Comparison of ENCODE assay signal across 9 cellular contexts in genomic region chr1:9078035-9078948, GRCh38. TPM values are rescaled to one million over a fixed set of nuclear protein-coding genes. Genes with fewer than 3 reads are reported as not detected.
DNase-seq lines count a peak whose midpoint lies in the region; ATAC-seq, FAIRE-seq and TF ChIP-seq lines count a peak whose summit lies in the region.
"Had no signal": no experiment of that assay in that cellular context is flagged by ENCODE, and none has a peak within 500 bp of the region (broad histone marks: within the 10 kb centered on the region; RNA-seq: fewer than 3 reads in every experiment).

No MANE protein-coding gene starts in this region.

- TF ChIP-seq POLR2A in A549 (IDR thresholded peaks at IDR 0.05; ENCODE audit: low read length): no peak
- TF ChIP-seq POLR2A in endothelial cell of umbilical vein (IDR thresholded peaks at IDR 0.05; ENCODE audit: low read depth, low read length): no peak

- H3K79me2 ChIP-seq in endothelial cell of umbilical vein (ENCODE audit: control insufficient read depth, insufficient read depth, low read length): no peaks in the 10 kb centered on the region

- TF ChIP-seq RAD21 in A549 (conservative IDR thresholded peaks at IDR 0.05 in 1 of 2, IDR thresholded peaks at IDR 0.05 in 1 of 2): no peak

- FAIRE-seq in A549 (lab: Jason Lieb, UNC): no peak
- FAIRE-seq in endothelial cell of umbilical vein (lab: Jason Lieb, UNC): no peak

- no peaks in the 10 kb centered on the region for H3K9me1 ChIP-seq in endothelial cell of umbilical vein (replicated peaks; ENCODE audit: control insufficient read depth, extremely low read depth, insufficient read depth, low read length)

- no peaks in the 10 kb centered on the region for H4K20me1 ChIP-seq in endothelial cell of umbilical vein (replicated peaks; ENCODE audit: control insufficient read depth, extremely low read depth, insufficient read depth, low read length)

- H3K27ac ChIP-seq in A549 (peak overlapping the region; percentile 10 to 29; a peak in 1 of 6 replicates), endothelial cell of umbilical vein (ENCODE audit: insufficient read depth, low read depth, low read length) (no peak overlapping the region), right atrium auricular region (no peak overlapping the region)

- H3K9ac ChIP-seq in endothelial cell of umbilical vein (replicated peaks; ENCODE audit: extremely low read depth, insufficient read depth, low read length): no peak overlapping the region

- peaks cover 19% of the 10 kb centered on the region for H3K4me1 ChIP-seq in A549
- H3K4me1 ChIP-seq in endothelial cell of umbilical vein (ENCODE audit: control insufficient read depth, extremely low read depth, insufficient read depth, low read length): no peaks in the 10 kb centered on the region
- no peaks in the 10 kb centered on the region for H3K4me1 ChIP-seq in right atrium auricular region

- peaks cover 0 to 6% of the 10 kb centered on the region in 2 experiments for H3K27me3 ChIP-seq in endothelial cell of umbilical vein (ENCODE audit: control insufficient read depth in 2 of 2, insufficient read depth in 2 of 2, low read length in 2 of 2)
- no peaks in the 10 kb centered on the region for H3K27me3 ChIP-seq in right atrium auricular region

- dilution Hi-C loops in endothelial cell of umbilical vein (cut with MboI; ENCODE audit: extremely low pct_ligation_motif_present, low sequenced_read_pairs): no loop called here

- DNase-seq in A549 (ENCODE audit: low read depth in 1 of 2, low spot score in 1 of 2) (peak in 1 of 2 experiments; percentile 34), NAMALWA (ENCODE audit: low spot score) (peak; percentile 48), endothelial cell of umbilical vein (ENCODE audit: low read depth, low spot score) (no peak), right atrium auricular region (ENCODE audit: low spot score) (no peak), inferior parietal cortex (ENCODE audit: extremely low spot score) (no peak), activated gamma-delta T cell (lab: John Stamatoyannopoulos, UW) (no peak)

- TF ChIP-seq CTCF in A549 (IDR thresholded peaks at IDR 0.05) (no peak), endothelial cell of umbilical vein (IDR thresholded peaks at IDR 0.05; ENCODE audit: extremely low read depth in 1 of 2, insufficient read depth in 1 of 2, low read depth in 1 of 2, low read length in 2 of 2) (no peak), right atrium auricular region (IDR thresholded peaks at IDR 0.05) (no peak)

- H3K4me3 ChIP-seq in A549: no peak overlapping the region
- H3K4me3 ChIP-seq in endothelial cell of umbilical vein (replicated peaks in 1 of 3; ENCODE audit: insufficient read depth in 1 of 3, low read depth in 1 of 3, low read length in 3 of 3): no peak overlapping the region
- H3K4me3 ChIP-seq in right atrium auricular region: no peak overlapping the region

- peak overlapping the region; percentile 14; the same call in 1 of the 3 replicates for H3K4me2 ChIP-seq in A549
- H3K4me2 ChIP-seq in endothelial cell of umbilical vein (ENCODE audit: insufficient read depth, low read length): no peak overlapping the region

- no peaks in the 10 kb centered on the region for H3K9me3 ChIP-seq in A549
- no peaks in the 10 kb centered on the region for H3K9me3 ChIP-seq in endothelial cell of umbilical vein (replicated peaks; ENCODE audit: control insufficient read depth, insufficient read depth, low read length)
- H3K9me3 ChIP-seq in right atrium auricular region: no peaks in the 10 kb centered on the region

- TF ChIP-seq EP300 in A549 (IDR thresholded peaks at IDR 0.05): no peak

- POLR2A ChIA-PET in A549 (lab: Yijun Ruan, JAX) (no interaction called here), endothelial cell of umbilical vein (lab: Charles Lee) (no interaction called here)

- CTCF ChIA-PET in A549 (lab: Yijun Ruan, JAX) (no interaction called here), endothelial cell of umbilical vein (lab: Charles Lee) (interaction anchor here (1.0 to 1.9 kb wide), 2 partner anchors 24 to 33 kb away, joined by 5 read pairs; no protein-coding TSS in a partner anchor)

- no peak overlapping the region for H2AFZ ChIP-seq in endothelial cell of umbilical vein (ENCODE audit: low read depth, low read length)

- intact Hi-C loops in endothelial cell of umbilical vein (cut with micrococcal nuclease): no loop called here

- 65% methylated on average over 11 of the region's 11 CpGs for WGBS in A549 (ENCODE audit: missing lambda C conversion rate)

- BruUV-seq in endothelial cell of umbilical vein (replicated peaks; lab: Mats Ljungman, UMichigan): no TSS peak

- peak; percentile 13 to 47; a peak in 2 of 6 replicates for ATAC-seq in A549
- ATAC-seq in GM21447 (IDR thresholded peaks at IDR 0.05; ENCODE audit: unreplicated experiment): peak; percentile 33
- no peak for ATAC-seq in GM21528 (IDR thresholded peaks at IDR 0.05; ENCODE audit: low FRiP score, unreplicated experiment)

- H3K36me3 ChIP-seq in endothelial cell of umbilical vein (ENCODE audit: control insufficient read depth in 2 of 2, extremely low read depth in 1 of 2, insufficient read depth in 2 of 2, low read length in 2 of 2) (no peaks in the 10 kb centered on the region), right atrium auricular region (no peaks in the 10 kb centered on the region)

TF ChIP-seq in A549, 52 proteins besides CTCF, POLR2A, EP300 and RAD21 (continues in another document):
- TF ChIP-seq PBX3 (IDR thresholded peaks at IDR 0.05): no peak

TF ChIP-seq in endothelial cell of umbilical vein, 7 proteins besides CTCF, POLR2A, EP300 and RAD21:
- TF ChIP-seq EZH2 (IDR thresholded peaks at IDR 0.05; ENCODE audit: borderline replicate concordance, low read depth, low read length, severe bottlenecking) (no peak), JUN (IDR thresholded peaks at IDR 0.05; ENCODE audit: borderline replicate concordance, insufficient read depth, insufficient read length, low read depth) (no peak), FOS (IDR thresholded peaks at IDR 0.05; ENCODE audit: borderline replicate concordance, insufficient read depth, low read length) (peak; percentile 10), GATA2 (IDR thresholded peaks at IDR 0.05; ENCODE audit: insufficient read depth, insufficient read length, low read depth, low read length) (peak; percentile 31)
TF ChIP-seq in endothelial cell of umbilical vein: peak in this region for 2.

RNA-seq across cellular contexts. Expression of gene SLC2A5, which starts 8.9 kb away (rescaled TPM):
- polyA plus RNA-seq in A549 (2011; rRNA removed) (0.03 and 0.12 TPM in 2 replicates), A549 (2017; fragmentation: RNase III; extraction: RNeasy Plus Mini Kit Qiagen cat#74134 plus additional on column Dnase treatment) (0.12 to 0.22 TPM (median 0.19 TPM) in 3 replicates), endothelial cell of umbilical vein (not detected in 2 replicates)
- polyA plus RNA-seq in A549 (2012; cell fraction: cytosol; rRNA removed): 0.04 TPM in 2 replicates
- 0.17 and 0.29 TPM in 2 replicates for polyA plus RNA-seq in A549 (2012; cell fraction: nucleus; rRNA removed)
- 1.5 TPM in 1 of 2 replicates, not detected in the other for polyA minus RNA-seq in A549 (2011; rRNA and poly(A)+ RNA removed)
- total RNA-seq in endothelial cell of umbilical vein (not detected in 2 replicates), right atrium auricular region (under 1 TPM; 0.26 to 0.94 TPM)
- polyA plus RNA-seq in endothelial cell of umbilical vein (2011; cell fraction: cytosol; rRNA removed): not detected in 2 replicates
- not detected in 2 replicates for polyA plus RNA-seq in endothelial cell of umbilical vein (2011; cell fraction: nucleus; rRNA removed)
- not detected in 2 replicates for polyA plus RNA-seq in endothelial cell of umbilical vein (2012)
- not detected in 2 replicates for polyA minus RNA-seq in endothelial cell of umbilical vein
- not detected for polyA minus RNA-seq in endothelial cell of umbilical vein (2011; cell fraction: cytosol; rRNA and poly(A)+ RNA removed)
- not detected in 2 replicates for polyA minus RNA-seq in endothelial cell of umbilical vein (2011; cell fraction: nucleus; rRNA and poly(A)+ RNA removed)
- total RNA-seq: epithelial cell of proximal tubule had no signal

RNA-seq across cellular contexts. Expression of gene GPR157, which starts 50.6 kb away (rescaled TPM):
- 3.6 and 3.7 TPM in 2 replicates for polyA plus RNA-seq in A549 (2011; rRNA removed)
- polyA plus RNA-seq in A549 (2012; cell fraction: cytosol; rRNA removed): 1.5 and 1.9 TPM in 2 replicates
- polyA plus RNA-seq in A549 (2012; cell fraction: nucleus; rRNA removed): 4.2 and 4.4 TPM in 2 replicates
- polyA plus RNA-seq in A549 (2017; fragmentation: RNase III; extraction: RNeasy Plus Mini Kit Qiagen cat#74134 plus additional on column Dnase treatment): 2.8 to 4.8 TPM (median 4.7 TPM) in 3 replicates
- 4.5 and 27.1 TPM in 2 replicates for polyA minus RNA-seq in A549 (2011; rRNA and poly(A)+ RNA removed)
- total RNA-seq in endothelial cell of umbilical vein: 5.2 and 6.5 TPM in 2 replicates
- 1.0 and 1.2 TPM in 2 replicates for polyA plus RNA-seq in endothelial cell of umbilical vein
- 0.96 and 1.0 TPM in 2 replicates for polyA plus RNA-seq in endothelial cell of umbilical vein (2011; cell fraction: cytosol; rRNA removed)
- polyA plus RNA-seq in endothelial cell of umbilical vein (2011; cell fraction: nucleus; rRNA removed): 1.3 and 1.8 TPM in 2 replicates
- polyA plus RNA-seq in endothelial cell of umbilical vein (2012): 2.9 and 6.9 TPM in 2 replicates
- 1.4 and 1.9 TPM in 2 replicates for polyA minus RNA-seq in endothelial cell of umbilical vein
- 7.7 TPM for polyA minus RNA-seq in endothelial cell of umbilical vein (2011; cell fraction: cytosol; rRNA and poly(A)+ RNA removed)
- 1.4 and 1.5 TPM in 2 replicates for polyA minus RNA-seq in endothelial cell of umbilical vein (2011; cell fraction: nucleus; rRNA and poly(A)+ RNA removed)
- total RNA-seq in right atrium auricular region: 10 to 100 TPM; 10.3 to 13.0 TPM

RNA-seq across cellular contexts. Expression of gene SLC2A7, which starts 52.1 kb away (rescaled TPM):
- not detected in 2 replicates for polyA plus RNA-seq in A549 (2011; rRNA removed)
- polyA plus RNA-seq in A549 (2012; cell fraction: cytosol; rRNA removed): 0.03 TPM in 1 of 2 replicates, not detected in the other
- not detected in 2 replicates for polyA plus RNA-seq in A549 (2012; cell fraction: nucleus; rRNA removed)
- polyA plus RNA-seq in A549 (2017; fragmentation: RNase III; extraction: RNeasy Plus Mini Kit Qiagen cat#74134 plus additional on column Dnase treatment): 0.05 TPM in 2 of 3 replicates, not detected in the other
- not detected in 2 replicates for polyA minus RNA-seq in A549 (2011; rRNA and poly(A)+ RNA removed)
- total RNA-seq in endothelial cell of umbilical vein: not detected in 2 replicates
- not detected in 2 replicates for polyA plus RNA-seq in endothelial cell of umbilical vein
- not detected in 2 replicates for polyA plus RNA-seq in endothelial cell of umbilical vein (2011; cell fraction: cytosol; rRNA removed)
- polyA plus RNA-seq in endothelial cell of umbilical vein (2011; cell fraction: nucleus; rRNA removed): not detected in 2 replicates
- not detected in 2 replicates for polyA plus RNA-seq in endothelial cell of umbilical vein (2012)
- polyA minus RNA-seq in endothelial cell of umbilical vein: not detected in 2 replicates
- polyA minus RNA-seq in endothelial cell of umbilical vein (2011; cell fraction: cytosol; rRNA and poly(A)+ RNA removed): not detected
- polyA minus RNA-seq in endothelial cell of umbilical vein (2011; cell fraction: nucleus; rRNA and poly(A)+ RNA removed): not detected in 2 replicates
- not detected for total RNA-seq in right atrium auricular region
- total RNA-seq: epithelial cell of proximal tubule had no signal

Comparison
In these comparisons a context has a peak if more than half of its experiments do, and no peak if none do; other contexts are left out.
1. H3K27ac ChIP-seq: peak in A549 (2 of 2); none in endothelial cell of umbilical vein (single experiment) and right atrium auricular region (0 of 2).